Comparison of ENCODE assay signal across 15 cellular contexts in the genomic region with DNA sequence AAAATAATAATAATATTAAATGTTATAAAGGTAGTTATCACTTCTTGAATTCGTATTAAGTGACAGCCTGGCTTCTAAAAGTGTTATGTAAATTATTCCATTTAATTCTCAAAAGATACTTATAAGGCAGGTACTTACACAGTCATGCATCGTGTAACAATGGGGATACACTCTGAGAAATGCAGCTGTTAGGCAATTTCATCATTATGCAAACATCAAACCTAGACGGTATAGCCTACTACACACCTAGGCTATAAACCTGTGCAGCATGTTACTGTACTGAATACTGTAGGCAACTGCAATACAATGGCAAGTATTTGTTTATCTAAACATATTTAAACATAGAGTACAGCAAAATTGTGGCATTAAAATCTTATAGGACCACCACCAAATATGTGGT. TPM values are rescaled to one million over a fixed set of nuclear protein-coding genes. Genes with fewer than 3 reads are reported as not detected.
DNase-seq lines count a peak whose midpoint lies in the region; ATAC-seq and TF ChIP-seq lines count a peak whose summit lies in the region.
"Had no signal": no experiment of that assay in that cellular context is flagged by ENCODE, and none has a peak within 500 bp of the region (broad histone marks: within the 10 kb centered on the region; RNA-seq: fewer than 3 reads in every experiment).

No MANE protein-coding gene starts in this region.

- H3K27me3 ChIP-seq in CD4-positive, alpha-beta T cell (ENCODE audit: control insufficient read depth, insufficient read depth, low read length) = no peaks in the 10 kb centered on the region
- H3K27me3 ChIP-seq in KMS-11 (ENCODE audit: insufficient read depth, low read depth) = no peaks in the 10 kb centered on the region
- no peaks in the 10 kb centered on the region for H3K27me3 ChIP-seq in dorsolateral prefrontal cortex
- no peaks in the 10 kb centered on the region for H3K27me3 ChIP-seq in osteoblast (ENCODE audit: insufficient read depth, low read length)

- CTCF ChIA-PET in CD4-positive, alpha-beta T cell (lab: Charles Lee) = interaction anchor here (0.9 kb wide), 1 partner anchor 25 kb away, joined by 3 read pairs; no protein-coding TSS in a partner anchor

- intact Hi-C loops in CD4-positive, alpha-beta T cell (cut with DNase I, micrococcal nuclease) = loop anchor here (2.0 kb wide), 2 partner anchors 19 to 91 kb away; partner anchors contain the start of gene IFIT2 (in 1 of the 2)
- intact Hi-C loops in dorsolateral prefrontal cortex (cut with DNase I) = loop anchor here (5.0 kb wide), 3 partner anchors 112 to 177 kb away; partner anchors contain the start of gene LIPA (in 1 of the 2)

- H3K4me2 ChIP-seq in KMS-11 (peak overlapping the region; percentile 67; the same call in 1 of the 2 replicates), osteoblast (ENCODE audit: insufficient read depth, low read length) (no peak overlapping the region)

- no peak overlapping the region for H3K9ac ChIP-seq in KMS-11

- peak overlapping the region; percentile 93 for H3K27ac Mint-ChIP-seq in CD4-positive, alpha-beta T cell
- H3K27ac Mint-ChIP-seq in type B pancreatic cell = no peak overlapping the region

- H3K36me3 ChIP-seq in KMS-11 (ENCODE audit: insufficient read depth) (no peaks in the 10 kb centered on the region), osteoblast (ENCODE audit: insufficient read depth, low read length) (no peaks in the 10 kb centered on the region)
- H3K36me3 ChIP-seq: WERI-Rb-1 had no signal

- no peak for ATAC-seq in CD4-positive, alpha-beta T cell (ENCODE audit: poor library complexity)
- no peak for ATAC-seq in HG03571 (IDR thresholded peaks at IDR 0.05; ENCODE audit: unreplicated experiment)

- no peaks in the 10 kb centered on the region for H3K9me3 ChIP-seq in CD4-positive, alpha-beta T cell (ENCODE audit: control insufficient read depth, low read length)
- no peaks in the 10 kb centered on the region for H3K9me3 ChIP-seq in osteoblast (ENCODE audit: low read depth, low read length)

- no peak overlapping the region for H3K27ac ChIP-seq in CD4-positive, alpha-beta T cell (ENCODE audit: low read depth, low read length)
- no peak overlapping the region for H3K27ac ChIP-seq in KMS-11
- peak overlapping the region in 52 of 59 donors; percentile 11 to 98 (median 94) for H3K27ac ChIP-seq in dorsolateral prefrontal cortex
- peak overlapping the region; percentile 74 for H3K27ac ChIP-seq in osteoblast (ENCODE audit: low read depth, low read length)
- H3K27ac ChIP-seq: WERI-Rb-1 had no signal

- no peak overlapping the region for H3K4me3 ChIP-seq in KMS-11 (IDR thresholded peaks at IDR 0.05; ENCODE audit: insufficient read depth, low read depth, low read length)
- peak overlapping the region; percentile 41 to 84 (median 68) for H3K4me3 ChIP-seq in dorsolateral prefrontal cortex
- H3K4me3 ChIP-seq in osteoblast (ENCODE audit: insufficient read depth, low read length) = no peak overlapping the region

- POLR2A ChIA-PET in CD4-positive, alpha-beta T cell (lab: Charles Lee) = interaction anchor here (3.3 to 4.0 kb wide), 2 partner anchors 20 to 91 kb away, joined by 43 to 123 read pairs; partner anchors contain the start of genes IFIT2 and IFIT5

- H4K20me1 ChIP-seq in KMS-11 (ENCODE audit: insufficient read depth) (no peaks in the 10 kb centered on the region), osteoblast (ENCODE audit: insufficient read depth, low read length) (no peaks in the 10 kb centered on the region)

- H3K4me1 ChIP-seq in KMS-11 (ENCODE audit: low read depth, poor library complexity, severe bottlenecking) (peaks cover 49% of the 10 kb centered on the region), osteoblast (ENCODE audit: insufficient read depth, low read length) (peaks cover 19% of the 10 kb centered on the region)

- H3K9me3 Mint-ChIP-seq in CD4-positive, alpha-beta T cell = no peaks in the 10 kb centered on the region
- H3K9me3 Mint-ChIP-seq in type B pancreatic cell = no peaks in the 10 kb centered on the region

- no peaks in the 10 kb centered on the region for H3K27me3 Mint-ChIP-seq in CD4-positive, alpha-beta T cell
- H3K27me3 Mint-ChIP-seq in type B pancreatic cell = no peaks in the 10 kb centered on the region

- no peaks in the 10 kb centered on the region for H3K79me2 ChIP-seq in KMS-11 (ENCODE audit: insufficient read depth, low read depth)
- H3K79me2 ChIP-seq in osteoblast (ENCODE audit: insufficient read depth, low read length) = peaks cover 8% of the 10 kb centered on the region

- H2AFZ ChIP-seq in KMS-11 (ENCODE audit: low read depth) (no peak overlapping the region), osteoblast (ENCODE audit: low read length) (peak overlapping the region; percentile 94)

- DNase-seq in CD4-positive, alpha-beta T cell = no peak
- DNase-seq in dorsolateral prefrontal cortex (no peak), osteoblast (ENCODE audit: insufficient read length, low spot score, missing footprints) (no peak), type B pancreatic cell (ENCODE audit: extremely low spot score, unreplicated experiment) (no peak), GM13977 (ENCODE audit: low spot score) (no peak)
- no peak for DNase-seq in activated CD8-positive, alpha-beta memory T cell treated with anti-CD3 and anti-CD28 coated beads for 24 hours
- DNase-seq: activated effector memory CD4-positive, alpha-beta T cell treated with anti-CD3 and anti-CD28 coated beads, Interleukin-2, amount 50 U/mL, for 16 hours; effector CD4-positive, alpha-beta T cell; IMR-90; NCI-H2081 treated with DMSO at 0.1 percent for 48 hours; stimulated activated naive CD4-positive, alpha-beta T cell treated with Interleukin-2 at 50 U/mL for 16 hours; WERI-Rb-1 had no signal

- H3K4me3 Mint-ChIP-seq in CD4-positive, alpha-beta T cell = peak overlapping the region; percentile 93
- no peak overlapping the region for H3K4me3 Mint-ChIP-seq in type B pancreatic cell

- no peak for TF ChIP-seq CTCF in CD4-positive, alpha-beta T cell (IDR thresholded peaks at IDR 0.05)
- TF ChIP-seq CTCF in KMS-11 (conservative IDR thresholded peaks at IDR 0.05; ENCODE audit: low read depth, low read length) (no peak), dorsolateral prefrontal cortex (IDR thresholded peaks at IDR 0.05 in 54 of 56, conservative IDR thresholded peaks at IDR 0.05 in 2 of 56; ENCODE audit: low read depth in 1 of 56, partially characterized antibody in 56 of 56) (no peak), osteoblast (IDR thresholded peaks at IDR 0.05; ENCODE audit: extremely low read depth, low read depth, low read length) (no peak), type B pancreatic cell (conservative IDR thresholded peaks at IDR 0.05) (no peak), GM13977 (IDR thresholded peaks at IDR 0.05; ENCODE audit: extremely low read depth, insufficient read depth, missing control alignments) (no peak)

- peaks cover 34% of the 10 kb centered on the region for H3K36me3 Mint-ChIP-seq in CD4-positive, alpha-beta T cell (ENCODE audit: low read depth)
- H3K36me3 Mint-ChIP-seq in type B pancreatic cell = no peaks in the 10 kb centered on the region

- in situ Hi-C loops in GM13977 (cut with MboI; ENCODE audit: low pct_unique_long_range_greater_than_20kb, low sequenced_read_pairs, unreplicated experiment) = no loop called here

- peaks cover 64% of the 10 kb centered on the region for H3K4me1 Mint-ChIP-seq in CD4-positive, alpha-beta T cell (ENCODE audit: low read depth)
- H3K4me1 Mint-ChIP-seq in type B pancreatic cell (ENCODE audit: unreplicated experiment) = peaks cover 19% of the 10 kb centered on the region

RNA-seq across cellular contexts. Expression of gene IFIT1, which starts 1.5 kb away (rescaled TPM):
- 1 to 10 TPM; 5.1 to 6.2 TPM for total RNA-seq in CD4-positive, alpha-beta T cell
- total RNA-seq in dorsolateral prefrontal cortex = 100 to 1,000 TPM in 3 of 120 experiments, 10 to 100 TPM in 117; 23.2 to 313 (median 49.2) TPM
- total RNA-seq in osteoblast = 19.7 and 34.4 TPM in 2 replicates
- total RNA-seq in type B pancreatic cell (ENCODE audit: low replicate concordance) = 4.4 and 6.0 TPM in 2 replicates

RNA-seq across cellular contexts. Expression of gene IFIT1B, which starts 16.0 kb away (rescaled TPM):
- under 1 TPM; 0.11 to 0.14 TPM for total RNA-seq in CD4-positive, alpha-beta T cell
- total RNA-seq in dorsolateral prefrontal cortex = under 1 TPM in 12 of 120 experiments, not detected in 108; 0.25 to 0.92 (median 0.31) TPM
- not detected in 2 replicates for total RNA-seq in osteoblast
- total RNA-seq in type B pancreatic cell (ENCODE audit: low replicate concordance) = not detected in 2 replicates
- total RNA-seq: IMR-90, myocyte had no signal

RNA-seq across cellular contexts. Expression of gene IFIT5, which starts 20.5 kb away (rescaled TPM):
- total RNA-seq in CD4-positive, alpha-beta T cell = 10 to 100 TPM; 25.2 to 25.9 TPM
- total RNA-seq in dorsolateral prefrontal cortex = 10 to 100 TPM; 10.6 to 33.5 (median 19.0) TPM
- total RNA-seq in osteoblast = 30.4 and 39.1 TPM in 2 replicates
- 9.4 and 11.0 TPM in 2 replicates for total RNA-seq in type B pancreatic cell (ENCODE audit: low replicate concordance)

Comparison
In these comparisons a context has a peak if more than half of its experiments do, and no peak if none do; other contexts are left out.
1. H3K27ac ChIP-seq: peak in dorsolateral prefrontal cortex (52 of 59) and osteoblast (single experiment); none in CD4-positive, alpha-beta T cell (single experiment) and KMS-11 (single experiment).
2. H3K4me3 ChIP-seq: peak in dorsolateral prefrontal cortex (59 of 59); none in KMS-11 (single experiment) and osteoblast (single experiment).